ENCODE assay signal across 1 cellular context in genomic region chr7:130143986-130144618, GRCh38.
TF ChIP-seq lines count a peak whose summit lies in the region.

No MANE protein-coding gene starts in this region.

TF ChIP-seq in GM23338, 12 proteins besides CTCF, POLR2A, EP300 and RAD21:
- TF ChIP-seq, protein P1, sequence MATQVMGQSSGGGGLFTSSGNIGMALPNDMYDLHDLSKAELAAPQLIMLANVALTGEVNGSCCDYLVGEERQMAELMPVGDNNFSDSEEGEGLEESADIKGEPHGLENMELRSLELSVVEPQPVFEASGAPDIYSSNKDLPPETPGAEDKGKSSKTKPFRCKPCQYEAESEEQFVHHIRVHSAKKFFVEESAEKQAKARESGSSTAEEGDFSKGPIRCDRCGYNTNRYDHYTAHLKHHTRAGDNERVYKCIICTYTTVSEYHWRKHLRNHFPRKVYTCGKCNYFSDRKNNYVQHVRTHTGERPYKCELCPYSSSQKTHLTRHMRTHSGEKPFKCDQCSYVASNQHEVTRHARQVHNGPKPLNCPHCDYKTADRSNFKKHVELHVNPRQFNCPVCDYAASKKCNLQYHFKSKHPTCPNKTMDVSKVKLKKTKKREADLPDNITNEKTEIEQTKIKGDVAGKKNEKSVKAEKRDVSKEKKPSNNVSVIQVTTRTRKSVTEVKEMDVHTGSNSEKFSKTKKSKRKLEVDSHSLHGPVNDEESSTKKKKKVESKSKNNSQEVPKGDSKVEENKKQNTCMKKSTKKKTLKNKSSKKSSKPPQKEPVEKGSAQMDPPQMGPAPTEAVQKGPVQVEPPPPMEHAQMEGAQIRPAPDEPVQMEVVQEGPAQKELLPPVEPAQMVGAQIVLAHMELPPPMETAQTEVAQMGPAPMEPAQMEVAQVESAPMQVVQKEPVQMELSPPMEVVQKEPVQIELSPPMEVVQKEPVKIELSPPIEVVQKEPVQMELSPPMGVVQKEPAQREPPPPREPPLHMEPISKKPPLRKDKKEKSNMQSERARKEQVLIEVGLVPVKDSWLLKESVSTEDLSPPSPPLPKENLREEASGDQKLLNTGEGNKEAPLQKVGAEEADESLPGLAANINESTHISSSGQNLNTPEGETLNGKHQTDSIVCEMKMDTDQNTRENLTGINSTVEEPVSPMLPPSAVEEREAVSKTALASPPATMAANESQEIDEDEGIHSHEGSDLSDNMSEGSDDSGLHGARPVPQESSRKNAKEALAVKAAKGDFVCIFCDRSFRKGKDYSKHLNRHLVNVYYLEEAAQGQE (IDR thresholded peaks at IDR 0.05; ENCODE audit: unreplicated experiment): no peak
- no peak for TF ChIP-seq STAT1 (IDR thresholded peaks at IDR 0.05; ENCODE audit: unreplicated experiment)
- no peak for TF ChIP-seq ZNF462 (CRISPR knock-in tag; IDR thresholded peaks at IDR 0.05)
- TF ChIP-seq CREB1 (CRISPR knock-in tag; IDR thresholded peaks at IDR 0.05; ENCODE audit: low read depth): no peak
- TF ChIP-seq NANOG (IDR thresholded peaks at IDR 0.05; ENCODE audit: borderline replicate concordance): no peak
- TF ChIP-seq ZNF114 (CRISPR knock-in tag; IDR thresholded peaks at IDR 0.05): no peak
- TF ChIP-seq EZH2 (IDR thresholded peaks at IDR 0.05; ENCODE audit: low read depth, unreplicated experiment): no peak
- no peak for TF ChIP-seq EZH2phosphoT487 (IDR thresholded peaks at IDR 0.05; ENCODE audit: unreplicated experiment)
- TF ChIP-seq POLR2AphosphoS5 (IDR thresholded peaks at IDR 0.05; ENCODE audit: low read depth): no peak
- no peak for TF ChIP-seq ZNF331 (CRISPR knock-in tag; IDR thresholded peaks at IDR 0.05; ENCODE audit: low read depth)
- TF ChIP-seq JUNB (IDR thresholded peaks at IDR 0.05; ENCODE audit: unreplicated experiment): no peak
- TF ChIP-seq ETS1 (IDR thresholded peaks at IDR 0.05): no peak
